In genomic region chr1:3453891-3454810, GRCh38 we compare ENCODE assay signal across 1 cellular context.
TF ChIP-seq lines count a peak whose summit lies in the region.

ARHGEF16 (plus strand) TSS chr1:3454665; CDS start chr1:3463085, 8,420 bp downstream.

TF ChIP-seq in WTC11, 78 proteins besides CTCF, POLR2A, EP300 and RAD21 (continued from another document and continues in another):
- no peak; the same call in 1 of the 2 replicates for TF ChIP-seq FOXP4 (CRISPR knock-in tag; IDR thresholded peaks at IDR 0.05)
- TF ChIP-seq ZNF232 (CRISPR knock-in tag; IDR thresholded peaks at IDR 0.05), result 0 out of 2 replicates have a peak, but pooled peaks have one; percentile 26
- no peak for TF ChIP-seq AFF4 (CRISPR knock-in tag; IDR thresholded peaks at IDR 0.05; ENCODE audit: borderline replicate concordance)
- TF ChIP-seq EMX1 (CRISPR knock-in tag; IDR thresholded peaks at IDR 0.05), result no peak
- peak; percentile 6; the same call in 1 of the 2 replicates for TF ChIP-seq SMAD3 (CRISPR knock-in tag; IDR thresholded peaks at IDR 0.05; ENCODE audit: borderline replicate concordance)
- TF ChIP-seq CREB1 (CRISPR knock-in tag; IDR thresholded peaks at IDR 0.05), result no peak
- TF ChIP-seq STAT6 (CRISPR knock-in tag; conservative IDR thresholded peaks at IDR 0.05; ENCODE audit: low read depth), result no peak
- TF ChIP-seq E2F5 (CRISPR knock-in tag; IDR thresholded peaks at IDR 0.05), result peak; percentile 90
- no peak for TF ChIP-seq NR3C1 (CRISPR knock-in tag; conservative IDR thresholded peaks at IDR 0.05; ENCODE audit: low read depth)
- TF ChIP-seq MAX (CRISPR knock-in tag; IDR thresholded peaks at IDR 0.05), result peak; percentile 88
- no peak for TF ChIP-seq SMAD4 (CRISPR knock-in tag; IDR thresholded peaks at IDR 0.05)
- peak; percentile 52; the same call in 1 of the 2 replicates for TF ChIP-seq PRDM15 (CRISPR knock-in tag; IDR thresholded peaks at IDR 0.05)
- no peak for TF ChIP-seq FOXJ3 (CRISPR knock-in tag; IDR thresholded peaks at IDR 0.05; ENCODE audit: borderline replicate concordance)
- no peak for TF ChIP-seq ZNF219 (CRISPR knock-in tag; IDR thresholded peaks at IDR 0.05; ENCODE audit: borderline replicate concordance)
- no peak for TF ChIP-seq ETV6 (CRISPR knock-in tag; IDR thresholded peaks at IDR 0.05)
- TF ChIP-seq ERG (CRISPR knock-in tag; IDR thresholded peaks at IDR 0.05), result no peak
- no peak for TF ChIP-seq GRHL2 (CRISPR knock-in tag; IDR thresholded peaks at IDR 0.05; ENCODE audit: insufficient replicate concordance, severe bottlenecking)
- no peak for TF ChIP-seq ZSCAN18 (CRISPR knock-in tag; IDR thresholded peaks at IDR 0.05)
- TF ChIP-seq GTF2I (CRISPR knock-in tag; conservative IDR thresholded peaks at IDR 0.05), result peak; percentile 91
- 0 out of 2 replicates have a peak, but pooled peaks have one; percentile 28 for TF ChIP-seq KAT7 (CRISPR knock-in tag; IDR thresholded peaks at IDR 0.05; ENCODE audit: borderline replicate concordance)
- no peak for TF ChIP-seq CREM (CRISPR knock-in tag; IDR thresholded peaks at IDR 0.05)
- no peak for TF ChIP-seq MLX (CRISPR knock-in tag; IDR thresholded peaks at IDR 0.05)
- TF ChIP-seq IRF1 (CRISPR knock-in tag; IDR thresholded peaks at IDR 0.05), result no peak
- TF ChIP-seq HMGA2 (CRISPR knock-in tag; IDR thresholded peaks at IDR 0.05), result no peak
- peak; percentile 80; the same call in 1 of the 2 replicates for TF ChIP-seq NFE2L1 (CRISPR knock-in tag; IDR thresholded peaks at IDR 0.05)
- TF ChIP-seq OVOL2 (CRISPR knock-in tag; IDR thresholded peaks at IDR 0.05; ENCODE audit: borderline replicate concordance), result no peak
- no peak for TF ChIP-seq ATF6 (CRISPR knock-in tag; IDR thresholded peaks at IDR 0.05)
- TF ChIP-seq PRRX2 (CRISPR knock-in tag; IDR thresholded peaks at IDR 0.05), result no peak
- peak; percentile 34; the same call in 1 of the 2 replicates for TF ChIP-seq FOXP1 (CRISPR knock-in tag; IDR thresholded peaks at IDR 0.05; ENCODE audit: borderline replicate concordance)
- TF ChIP-seq ZNF281 (CRISPR knock-in tag; IDR thresholded peaks at IDR 0.05), result no peak
- no peak for TF ChIP-seq ZNF671 (CRISPR knock-in tag; IDR thresholded peaks at IDR 0.05)
